In genomic region chr2:216666461-216667233, GRCh38 we compare ENCODE assay signal across 8 cellular contexts. TPM values are rescaled to one million over a fixed set of nuclear protein-coding genes. Genes with fewer than 3 reads are reported as not detected.
DNase-seq lines count a peak whose midpoint lies in the region; ATAC-seq, FAIRE-seq and TF ChIP-seq lines count a peak whose summit lies in the region.

No MANE protein-coding gene starts in this region.

- H3K27ac Mint-ChIP-seq in T-helper 2 cell treated with Interferon-gamma antibody and Interleukin-4, amounts not matched to agents 5 μg/mL and 100 μg/mL, for 36 hours: no peak overlapping the region

- 10 to 16% (median 13%) methylated on average over 9 of the region's 9 CpGs for WGBS in small intestine, 3 donors

- no peaks in the 10 kb centered on the region for H3K9me3 Mint-ChIP-seq in T-helper 2 cell treated with Interferon-gamma antibody and Interleukin-4, amounts not matched to agents 5 μg/mL and 100 μg/mL, for 36 hours

- peak; percentile 81 for ATAC-seq in HG02678 (IDR thresholded peaks at IDR 0.05; ENCODE audit: unreplicated experiment)

- H3K36me3 ChIP-seq in small intestine (ENCODE audit: control insufficient read depth in 2 of 2, insufficient read depth in 2 of 2, low read length in 2 of 2): no peaks in the 10 kb centered on the region

- no peak for FAIRE-seq in small intestine (lab: Jason Lieb, UNC)

- H3K36me3 Mint-ChIP-seq in T-helper 2 cell treated with Interferon-gamma antibody and Interleukin-4, amounts not matched to agents 5 μg/mL and 100 μg/mL, for 36 hours (ENCODE audit: low read depth): no peaks in the 10 kb centered on the region

- TF ChIP-seq CTCF in GM12865 (IDR thresholded peaks at IDR 0.05; ENCODE audit: insufficient read depth, low read depth, low read length, missing control alignments): peak; percentile 99
- peak; percentile 97 for TF ChIP-seq CTCF in astrocyte of the cerebellum (IDR thresholded peaks at IDR 0.05; ENCODE audit: low read depth, low read length, missing control alignments)

- H3K27me3 ChIP-seq in small intestine (ENCODE audit: control insufficient read depth in 2 of 2, insufficient read depth in 2 of 2, low read length in 2 of 2): no peaks in the 10 kb centered on the region

- peaks cover 3% of the 10 kb centered on the region for H3K27me3 Mint-ChIP-seq in T-helper 2 cell treated with Interferon-gamma antibody and Interleukin-4, amounts not matched to agents 5 μg/mL and 100 μg/mL, for 36 hours (ENCODE audit: low read depth)

- DNase-seq in GM12865 (ENCODE audit: low read depth) (peak; percentile 72), NCI-H1694 (lab: John Stamatoyannopoulos, UW) (peak; percentile 87), astrocyte of the cerebellum (ENCODE audit: low read depth) (peak; percentile 58), hepatic stellate cell (ENCODE audit: low spot score) (peak; percentile 71), small intestine (peak; percentile 78), GF-D8 (lab: John Stamatoyannopoulos, UW) (no peak)
- DNase-seq in T-helper 2 cell treated with Interferon-gamma antibody and Interleukin-4, amounts not matched to agents 5 μg/mL and 100 μg/mL, for 36 hours (ENCODE audit: low spot score): peak; percentile 53

- no peak overlapping the region for H3K4me3 Mint-ChIP-seq in T-helper 2 cell treated with Interferon-gamma antibody and Interleukin-4, amounts not matched to agents 5 μg/mL and 100 μg/mL, for 36 hours

- H3K9me3 ChIP-seq in small intestine (ENCODE audit: control insufficient read depth, low read depth): no peaks in the 10 kb centered on the region

- H3K4me3 ChIP-seq in GM12865 (ENCODE audit: low read depth, low read length) (no peak overlapping the region), astrocyte of the cerebellum (ENCODE audit: low read depth, low read length) (no peak overlapping the region), small intestine (ENCODE audit: low read depth in 1 of 2, low read length in 2 of 2) (no peak overlapping the region)

- H3K27ac ChIP-seq in small intestine (ENCODE audit: low read depth in 1 of 2, low read length in 1 of 2): no peak overlapping the region

- peaks cover 1% of the 10 kb centered on the region for H3K4me1 Mint-ChIP-seq in T-helper 2 cell treated with Interferon-gamma antibody and Interleukin-4, amounts not matched to agents 5 μg/mL and 100 μg/mL, for 36 hours (ENCODE audit: low read depth)

- in situ Hi-C loops in astrocyte of the cerebellum (cut with HindIII; ENCODE audit: low sequenced_read_pairs): no loop called here

- H3K4me1 ChIP-seq in small intestine (ENCODE audit: control insufficient read depth in 2 of 2, insufficient read depth in 1 of 2, low read depth in 1 of 2, low read length in 1 of 2): no peaks in the 10 kb centered on the region

RNA-seq across cellular contexts. Expression of gene IGFBP5, which starts 28.7 kb away (rescaled TPM):
- 100 to 1,000 TPM in 1 of 3 donors, 1 to 10 TPM in 2; 1.3 to 107 (median 5.4) TPM for polyA plus RNA-seq in small intestine

RNA-seq across cellular contexts. Expression of gene IGFBP2, which starts 33.4 kb away (rescaled TPM):
- 10 to 100 TPM in 2 of 3 donors, 1 to 10 TPM in 1; 9.8 to 98.7 (median 14.1) TPM for polyA plus RNA-seq in small intestine
